In the genomic region with DNA sequence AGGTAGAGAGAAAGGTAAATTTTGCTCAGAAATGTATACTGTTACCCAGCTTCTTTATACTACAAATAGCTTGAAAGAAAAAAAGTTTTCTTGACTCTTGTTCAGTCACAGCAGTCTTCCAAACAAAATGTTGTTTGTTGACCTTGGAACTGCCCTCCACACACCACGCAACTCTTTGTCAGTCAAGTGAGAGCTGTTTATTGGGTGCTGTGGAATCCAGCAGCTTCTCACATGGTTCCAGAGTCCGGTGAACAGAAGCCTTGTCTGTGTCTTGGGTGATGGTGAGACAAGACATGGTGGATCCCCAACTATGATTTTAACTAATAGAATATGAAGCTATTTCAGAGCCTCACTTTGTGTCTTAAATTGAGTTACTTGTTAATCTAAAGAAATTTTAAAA, we compare ENCODE assay signal across 26 cellular contexts.
DNase-seq lines count a peak whose midpoint lies in the region; ATAC-seq and TF ChIP-seq lines count a peak whose summit lies in the region.
"Had no signal": no experiment of that assay in that cellular context is flagged by ENCODE, and none has a peak within 500 bp of the region (broad histone marks: within the 10 kb centered on the region; RNA-seq: fewer than 3 reads in every experiment).

No MANE protein-coding gene starts in this region.

- H3K4me1 ChIP-seq in OCI-LY1 (ENCODE audit: insufficient read depth, low read length, severe bottlenecking): peaks cover 6% of the 10 kb centered on the region

- ATAC-seq in HG03039 (IDR thresholded peaks at IDR 0.05; ENCODE audit: unreplicated experiment) (no peak), HG02642 (IDR thresholded peaks at IDR 0.05; ENCODE audit: poor library complexity, unreplicated experiment) (no peak)
- no peak for ATAC-seq in naive thymus-derived CD8-positive, alpha-beta T cell
- ATAC-seq: GM12878 had no signal

- DNase-seq in SK-MEL-5 (ENCODE audit: low read depth, low spot score) (peak; percentile 94), foreskin melanocyte (peak; percentile 64), medulla oblongata (ENCODE audit: extremely low spot score) (peak; percentile 31), HEK293T (ENCODE audit: extremely low spot score) (no peak)
- DNase-seq in naive thymus-derived CD8-positive, alpha-beta T cell: no peak
- DNase-seq: 8988T; ACHN; BE2C; C1 segment of cervical spinal cord; CD4-positive, alpha-beta memory T cell; CD4-positive, CD25-positive, alpha-beta regulatory T cell; CD8-positive, alpha-beta memory T cell; COR-L47; DMS 273 treated with DMSO at 0.1 percent for 48 hours; DMS153; DMS53; DMS79; DND-41; EL; GDM1 had no signal

- H3K36me3 ChIP-seq in OCI-LY1 (ENCODE audit: insufficient read depth, low read length): no peaks in the 10 kb centered on the region
- H3K36me3 ChIP-seq: BE2C had no signal

- POLR2A ChIA-PET in naive thymus-derived CD8-positive, alpha-beta T cell (lab: Charles Lee): no interaction called here
- POLR2A ChIA-PET in HEK293T (lab: Yijun Ruan, JAX): no interaction called here

- no peaks in the 10 kb centered on the region for H3K9me3 Mint-ChIP-seq in naive thymus-derived CD8-positive, alpha-beta T cell

- no peak overlapping the region for H2AFZ ChIP-seq in OCI-LY1 (ENCODE audit: low read length)

- no peak overlapping the region for H3K27ac Mint-ChIP-seq in naive thymus-derived CD8-positive, alpha-beta T cell
- H3K27ac Mint-ChIP-seq: CD14-positive monocyte; CD4-positive, alpha-beta memory T cell; CD4-positive, CD25-positive, alpha-beta regulatory T cell; CD8-positive, alpha-beta memory T cell had no signal

- H3K79me2 ChIP-seq in OCI-LY1 (ENCODE audit: insufficient read depth, low read length): no peaks in the 10 kb centered on the region

- no peak overlapping the region for H3K9ac ChIP-seq in OCI-LY1 (ENCODE audit: low read length)
- H3K9ac ChIP-seq: BLaER1 had no signal

- H3K9me2 ChIP-seq in OCI-LY1 (ENCODE audit: low read depth, low read length): no peaks in the 10 kb centered on the region

- H3K9me3 ChIP-seq in OCI-LY1 (ENCODE audit: low read length): 0 out of 2 replicates have a peak, but pooled peaks cover 2% of the 10 kb centered on the region
- H3K9me3 ChIP-seq: BE2C had no signal

- CTCF ChIA-PET in HEK293T (lab: Yijun Ruan, JAX): interaction anchor here (0.8 kb wide), 1 partner anchor 19 kb away, joined by 3 read pairs; no protein-coding TSS in a partner anchor

- peaks cover 0 to 3% (median 0%) of the 10 kb centered on the region in 5 donors for H3K27me3 Mint-ChIP-seq in naive thymus-derived CD8-positive, alpha-beta T cell
- H3K27me3 Mint-ChIP-seq: CD4-positive, alpha-beta memory T cell; CD4-positive, CD25-positive, alpha-beta regulatory T cell had no signal

- in situ Hi-C loops in SK-MEL-5 (cut with HindIII; ENCODE audit: low pct_unique_long_range_greater_than_20kb, low sequenced_read_pairs): no loop called here

- H3F3A ChIP-seq in OCI-LY1 (ENCODE audit: insufficient read depth, low read length): no peaks in the 10 kb centered on the region

- H3K4me2 ChIP-seq in OCI-LY1 (ENCODE audit: low read length): no peak overlapping the region
- H3K4me2 ChIP-seq: BLaER1 had no signal

- H4K20me1 ChIP-seq in OCI-LY1 (ENCODE audit: insufficient read depth, low read length): no peaks in the 10 kb centered on the region
- H4K20me1 ChIP-seq: BLaER1 had no signal

- H3K36me3 Mint-ChIP-seq in naive thymus-derived CD8-positive, alpha-beta T cell: no peaks in the 10 kb centered on the region
- H3K36me3 Mint-ChIP-seq: CD14-positive monocyte; CD4-positive, alpha-beta memory T cell; CD4-positive, CD25-positive, alpha-beta regulatory T cell; CD8-positive, alpha-beta memory T cell had no signal

- H3K4me1 Mint-ChIP-seq in naive thymus-derived CD8-positive, alpha-beta T cell: no peaks in the 10 kb centered on the region
- H3K4me1 Mint-ChIP-seq: CD14-positive monocyte; CD4-positive, alpha-beta memory T cell; CD4-positive, CD25-positive, alpha-beta regulatory T cell; CD8-positive, alpha-beta memory T cell had no signal

- H3K27me3 ChIP-seq in OCI-LY1 (ENCODE audit: insufficient read depth, low read length): no peaks in the 10 kb centered on the region
- H3K27me3 ChIP-seq: BE2C, BLaER1 had no signal

- H3K4me3 Mint-ChIP-seq in naive thymus-derived CD8-positive, alpha-beta T cell: no peak overlapping the region
- H3K4me3 Mint-ChIP-seq: CD14-positive monocyte; CD4-positive, alpha-beta memory T cell; CD4-positive, CD25-positive, alpha-beta regulatory T cell; CD8-positive, alpha-beta memory T cell had no signal

- H3K4me3 ChIP-seq in OCI-LY1 (ENCODE audit: low read depth, low read length, poor library complexity, severe bottlenecking): no peak overlapping the region
- H3K4me3 ChIP-seq: BLaER1, GM12878 had no signal

- no peak for TF ChIP-seq CTCF in OCI-LY1 (IDR thresholded peaks at IDR 0.05; ENCODE audit: low read length)

- H3K27ac ChIP-seq in OCI-LY1 (ENCODE audit: low read depth, low read length, poor library complexity, severe bottlenecking): peak overlapping the region; percentile 24
- H3K27ac ChIP-seq: BLaER1 had no signal

TF ChIP-seq in HEK293T, 16 proteins besides CTCF, POLR2A, EP300 and RAD21:
- TF ChIP-seq NFRKB (IDR thresholded peaks at IDR 0.05): no peak

Comparison
In these comparisons a context has a peak if more than half of its experiments do, and no peak if none do; other contexts are left out.
1. DNase-seq: peak in SK-MEL-5 (single experiment), foreskin melanocyte (single experiment) and medulla oblongata (single experiment); none in naive thymus-derived CD8-positive, alpha-beta T cell (0 of 10) and HEK293T (single experiment).